Comparison of ENCODE assay signal across 1 cellular context in the genomic region with DNA sequence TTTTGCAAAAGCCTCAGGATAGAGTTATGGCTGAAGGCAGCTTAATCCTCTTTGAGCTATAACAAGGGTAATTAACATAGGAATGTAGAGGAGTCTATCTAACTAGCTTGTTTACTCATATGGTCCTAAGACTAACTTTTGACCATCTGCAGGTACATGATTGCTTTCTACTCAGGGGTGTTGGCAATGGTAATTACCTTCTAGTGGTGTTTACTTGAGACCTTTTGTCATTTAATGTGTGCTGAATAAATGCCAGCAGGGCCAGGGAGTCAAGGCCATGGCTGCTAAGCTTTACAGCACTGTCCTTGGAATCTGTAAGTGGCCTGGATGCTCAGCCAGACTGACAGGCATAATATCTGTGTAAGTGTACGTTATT.
TF ChIP-seq lines count a peak whose summit lies in the region.

No MANE protein-coding gene starts in this region.

TF ChIP-seq in GM12878, 131 proteins besides CTCF, POLR2A, EP300 and RAD21:
- TF ChIP-seq KLF5 (IDR thresholded peaks at IDR 0.05; ENCODE audit: partially characterized antibody) (no peak), RCOR1 (conservative IDR thresholded peaks at IDR 0.05; ENCODE audit: low read depth, low read length) (no peak), IKZF1 (conservative IDR thresholded peaks at IDR 0.05) (no peak), BACH1 (IDR thresholded peaks at IDR 0.05; ENCODE audit: borderline replicate concordance) (no peak), TAF1 (IDR thresholded peaks at IDR 0.05; ENCODE audit: borderline replicate concordance, low read depth, low read length) (no peak), ZZZ3 (IDR thresholded peaks at IDR 0.05; ENCODE audit: control insufficient read depth, insufficient read length, low read depth) (no peak), PAX8 (IDR thresholded peaks at IDR 0.05) (no peak), BCL11A (IDR thresholded peaks at IDR 0.05; ENCODE audit: low read depth, low read length) (no peak), SREBF2 (IDR thresholded peaks at IDR 0.05; ENCODE audit: low read length) (no peak), MEF2A (IDR thresholded peaks at IDR 0.05; ENCODE audit: insufficient read depth, low read depth, low read length) (no peak), EGR1 (IDR thresholded peaks at IDR 0.05; ENCODE audit: borderline replicate concordance in 1 of 2, low read depth in 2 of 2, low read length in 2 of 2) (no peak), SMAD5 (IDR thresholded peaks at IDR 0.05; ENCODE audit: low read depth) (no peak), ZNF24 (IDR thresholded peaks at IDR 0.05) (no peak), BRCA1 (IDR thresholded peaks at IDR 0.05; ENCODE audit: low read depth, low read length) (no peak), RUNX3 (IDR thresholded peaks at IDR 0.05; ENCODE audit: low read length) (no peak), CREB1 (IDR thresholded peaks at IDR 0.05; ENCODE audit: low read depth) (no peak)
- TF ChIP-seq, protein P1, sequence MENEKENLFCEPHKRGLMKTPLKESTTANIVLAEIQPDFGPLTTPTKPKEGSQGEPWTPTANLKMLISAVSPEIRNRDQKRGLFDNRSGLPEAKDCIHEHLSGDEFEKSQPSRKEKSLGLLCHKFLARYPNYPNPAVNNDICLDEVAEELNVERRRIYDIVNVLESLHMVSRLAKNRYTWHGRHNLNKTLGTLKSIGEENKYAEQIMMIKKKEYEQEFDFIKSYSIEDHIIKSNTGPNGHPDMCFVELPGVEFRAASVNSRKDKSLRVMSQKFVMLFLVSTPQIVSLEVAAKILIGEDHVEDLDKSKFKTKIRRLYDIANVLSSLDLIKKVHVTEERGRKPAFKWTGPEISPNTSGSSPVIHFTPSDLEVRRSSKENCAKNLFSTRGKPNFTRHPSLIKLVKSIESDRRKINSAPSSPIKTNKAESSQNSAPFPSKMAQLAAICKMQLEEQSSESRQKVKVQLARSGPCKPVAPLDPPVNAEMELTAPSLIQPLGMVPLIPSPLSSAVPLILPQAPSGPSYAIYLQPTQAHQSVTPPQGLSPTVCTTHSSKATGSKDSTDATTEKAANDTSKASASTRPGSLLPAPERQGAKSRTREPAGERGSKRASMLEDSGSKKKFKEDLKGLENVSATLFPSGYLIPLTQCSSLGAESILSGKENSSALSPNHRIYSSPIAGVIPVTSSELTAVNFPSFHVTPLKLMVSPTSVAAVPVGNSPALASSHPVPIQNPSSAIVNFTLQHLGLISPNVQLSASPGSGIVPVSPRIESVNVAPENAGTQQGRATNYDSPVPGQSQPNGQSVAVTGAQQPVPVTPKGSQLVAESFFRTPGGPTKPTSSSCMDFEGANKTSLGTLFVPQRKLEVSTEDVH (IDR thresholded peaks at IDR 0.05; ENCODE audit: low read depth, partially characterized antibody), result no peak
- TF ChIP-seq, protein P2, sequence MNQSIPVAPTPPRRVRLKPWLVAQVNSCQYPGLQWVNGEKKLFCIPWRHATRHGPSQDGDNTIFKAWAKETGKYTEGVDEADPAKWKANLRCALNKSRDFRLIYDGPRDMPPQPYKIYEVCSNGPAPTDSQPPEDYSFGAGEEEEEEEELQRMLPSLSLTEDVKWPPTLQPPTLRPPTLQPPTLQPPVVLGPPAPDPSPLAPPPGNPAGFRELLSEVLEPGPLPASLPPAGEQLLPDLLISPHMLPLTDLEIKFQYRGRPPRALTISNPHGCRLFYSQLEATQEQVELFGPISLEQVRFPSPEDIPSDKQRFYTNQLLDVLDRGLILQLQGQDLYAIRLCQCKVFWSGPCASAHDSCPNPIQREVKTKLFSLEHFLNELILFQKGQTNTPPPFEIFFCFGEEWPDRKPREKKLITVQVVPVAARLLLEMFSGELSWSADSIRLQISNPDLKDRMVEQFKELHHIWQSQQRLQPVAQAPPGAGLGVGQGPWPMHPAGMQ (IDR thresholded peaks at IDR 0.05; ENCODE audit: borderline replicate concordance), result no peak
- TF ChIP-seq, protein P3, sequence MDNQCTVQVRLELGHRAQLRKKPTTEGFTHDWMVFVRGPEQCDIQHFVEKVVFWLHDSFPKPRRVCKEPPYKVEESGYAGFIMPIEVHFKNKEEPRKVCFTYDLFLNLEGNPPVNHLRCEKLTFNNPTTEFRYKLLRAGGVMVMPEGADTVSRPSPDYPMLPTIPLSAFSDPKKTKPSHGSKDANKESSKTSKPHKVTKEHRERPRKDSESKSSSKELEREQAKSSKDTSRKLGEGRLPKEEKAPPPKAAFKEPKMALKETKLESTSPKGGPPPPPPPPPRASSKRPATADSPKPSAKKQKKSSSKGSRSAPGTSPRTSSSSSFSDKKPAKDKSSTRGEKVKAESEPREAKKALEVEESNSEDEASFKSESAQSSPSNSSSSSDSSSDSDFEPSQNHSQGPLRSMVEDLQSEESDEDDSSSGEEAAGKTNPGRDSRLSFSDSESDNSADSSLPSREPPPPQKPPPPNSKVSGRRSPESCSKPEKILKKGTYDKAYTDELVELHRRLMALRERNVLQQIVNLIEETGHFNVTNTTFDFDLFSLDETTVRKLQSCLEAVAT (IDR thresholded peaks at IDR 0.05), result no peak
